In the genomic region with DNA sequence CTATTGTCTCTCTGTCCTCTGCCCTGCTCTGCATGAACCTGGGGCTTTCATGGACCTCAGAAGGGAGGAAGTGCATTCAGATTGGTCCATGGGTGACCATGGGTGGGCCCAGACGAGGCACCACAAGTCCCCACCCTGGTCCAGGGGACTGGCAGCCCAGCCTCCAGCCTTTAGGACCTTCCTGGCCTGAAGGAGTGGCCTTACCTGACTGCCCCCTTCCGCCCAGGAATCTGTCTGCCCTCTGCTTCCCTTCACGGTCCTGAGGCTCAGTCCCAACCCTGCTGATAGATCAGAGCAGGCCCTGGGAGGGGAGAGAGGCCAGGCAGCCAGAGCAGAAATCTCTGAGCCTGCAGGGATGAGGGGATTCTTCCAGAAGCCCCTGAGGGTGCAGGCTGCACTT, we compare ENCODE assay signal across 25 cellular contexts.
"Had no signal": no experiment of that assay in that cellular context is flagged by ENCODE, and none has a peak within 500 bp of the region (broad histone marks: within the 10 kb centered on the region; RNA-seq: fewer than 3 reads in every experiment).

No MANE protein-coding gene starts in this region.

- ATAC-seq: esophagus mucosa; gastrocnemius medialis; left lobe of liver; naive thymus-derived CD8-positive, alpha-beta T cell; stimulated activated effector memory CD8-positive, alpha-beta T cell treated with anti-CD3 and anti-CD28 coated beads, Interleukin-12 subunit alpha, Interleukin-12 subunit beta, amount 100 ng/mL, for 72 hours; stimulated activated naive CD8-positive, alpha-beta T cell treated with anti-CD3 and anti-CD28 coated beads, Interleukin-15, Interleukin-2, amounts not matched to agents 100 U/mL and 50 U/mL, for 24 hours had no signal

- H3K4me1 ChIP-seq: colonic mucosa, gastrocnemius medialis, parathyroid adenoma, right lobe of liver, testis, uterus had no signal

- H3K9me3 ChIP-seq: colonic mucosa, gastrocnemius medialis, neutrophil, right lobe of liver, testis, tibial artery, uterus had no signal

- DNase-seq: colonic mucosa; effector CD8-positive, alpha-beta T cell; endodermal cell; foreskin fibroblast; head of caudate nucleus; kidney; mammary epithelial cell; right lobe of liver; stimulated activated CD4-positive, alpha-beta T cell treated with anti-CD3 and anti-CD28 coated beads, Interleukin-2, amount 100 ng/mL, for 24 hours; stimulated activated CD4-positive, alpha-beta T cell treated with anti-CD3 and anti-CD28 coated beads, Interleukin-4, amount 100 ng/mL, for 24 hours; stimulated activated naive CD8-positive, alpha-beta T cell treated with anti-CD3 and anti-CD28 coated beads, Interleukin-15, Interleukin-2, amounts not matched to agents 100 U/mL and 50 U/mL, for 24 hours; substantia nigra; testis; uterus had no signal

- H3K27me3 ChIP-seq: colonic mucosa, gastrocnemius medialis, hepatocyte, neutrophil, right lobe of liver, testis, tibial artery, uterus had no signal

- H3K27ac ChIP-seq: colonic mucosa, epithelial cell of prostate, gastrocnemius medialis, hepatocyte, neutrophil, parathyroid adenoma, right lobe of liver, testis, tibial artery, uterus had no signal

- H3K4me3 ChIP-seq: colonic mucosa, gastrocnemius medialis, hepatocyte, right lobe of liver, smooth muscle cell, testis, tibial artery, uterus had no signal

- H3K36me3 ChIP-seq: colonic mucosa, gastrocnemius medialis, neutrophil, right lobe of liver had no signal
